Comparison of ENCODE assay signal across 30 cellular contexts in genomic region chr5:55223988-55224240, GRCh38. TPM values are rescaled to one million over a fixed set of nuclear protein-coding genes. Genes with fewer than 3 reads are reported as not detected.
DNase-seq lines count a peak whose midpoint lies in the region; ATAC-seq and TF ChIP-seq lines count a peak whose summit lies in the region.
"Had no signal": no experiment of that assay in that cellular context is flagged by ENCODE, and none has a peak within 500 bp of the region (broad histone marks: within the 10 kb centered on the region; RNA-seq: fewer than 3 reads in every experiment).

No MANE protein-coding gene starts in this region.

- H3K4me2 ChIP-seq in GM23338: peak overlapping the region; percentile 71
- H3K4me2 ChIP-seq: SK-N-SH had no signal

- POLR2A ChIA-PET in HEK293T (lab: Yijun Ruan, JAX): no interaction called here

- H3K4me1 ChIP-seq in CD4-positive, CD25-positive, alpha-beta regulatory T cell (ENCODE audit: control insufficient read depth, insufficient read depth, low read length, poor library complexity, severe bottlenecking): peaks cover 43% of the 10 kb centered on the region
- H3K4me1 ChIP-seq in GM23338 (ENCODE audit: insufficient read depth): peaks cover 27% of the 10 kb centered on the region
- peaks cover 7% of the 10 kb centered on the region for H3K4me1 ChIP-seq in endodermal cell (ENCODE audit: control insufficient read depth, insufficient read depth, low read length)

- 22 to 34% methylated on average over 3 of the region's 3 CpGs for WGBS in endodermal cell (ENCODE audit: insufficient coverage in 1 of 2, insufficient read length in 1 of 2), 2 experiments

- H3K27ac Mint-ChIP-seq in CD4-positive, CD25-positive, alpha-beta regulatory T cell: no peak overlapping the region
- H3K27ac Mint-ChIP-seq in GM23338 (no peak overlapping the region), endodermal cell (no peak overlapping the region), nephron (no peak overlapping the region)
- H3K27ac Mint-ChIP-seq: activated naive CD4-positive, alpha-beta T cell treated with anti-CD3 and anti-CD28 coated beads, Interleukin-2, amount 10 ng/mL, durations not matched to agents 7 days and 5 days; activated T-cell treated with anti-CD3 and anti-CD28 coated beads, Interleukin-2, amount 50 U/mL, for 24 hours; HFFc6; T-helper 1 cell treated with Interleukin-12 subunit alpha and Interleukin-12 subunit beta and Interleukin-4 antibody, amounts not matched to agents 30 μg/mL and 1 μg/mL, for 36 hours had no signal

- peaks cover 91% of the 10 kb centered on the region for H3K27me3 Mint-ChIP-seq in CD4-positive, CD25-positive, alpha-beta regulatory T cell
- H3K27me3 Mint-ChIP-seq in GM23338 (ENCODE audit: insufficient read depth, low read depth, poor library complexity) (peaks cover 95% of the 10 kb centered on the region), endodermal cell (ENCODE audit: insufficient read depth) (peaks cover 91% of the 10 kb centered on the region), nephron (ENCODE audit: low read depth) (peaks cover 95% of the 10 kb centered on the region)

- no peaks in the 10 kb centered on the region for H3K36me3 ChIP-seq in CD4-positive, CD25-positive, alpha-beta regulatory T cell (ENCODE audit: control insufficient read depth, insufficient read depth, low read length)
- H3K36me3 ChIP-seq in GM23338 (ENCODE audit: insufficient read depth) (no peaks in the 10 kb centered on the region), endodermal cell (ENCODE audit: control insufficient read depth, insufficient read depth, low read length) (no peaks in the 10 kb centered on the region)
- H3K36me3 ChIP-seq: ascending aorta, left lung, spleen had no signal

- no peak overlapping the region for H3K27ac ChIP-seq in CD4-positive, CD25-positive, alpha-beta regulatory T cell (ENCODE audit: insufficient read depth, low read length, poor library complexity, severe bottlenecking)
- H3K27ac ChIP-seq in GM23338 (ENCODE audit: low read depth): no peak overlapping the region
- no peak overlapping the region for H3K27ac ChIP-seq in endodermal cell (ENCODE audit: low read depth, low read length)
- H3K27ac ChIP-seq: ascending aorta, C4-2B, left lung, spleen had no signal

- H3F3A ChIP-seq in GM23338 (replicated peaks; ENCODE audit: low read depth): peaks cover 17% of the 10 kb centered on the region

- peak overlapping the region in 3 of 4 donors; percentile 56 to 64 (median 56) for H3K4me3 Mint-ChIP-seq in CD4-positive, CD25-positive, alpha-beta regulatory T cell
- peak overlapping the region; percentile 42; the same call in 2 of the 3 replicates for H3K4me3 Mint-ChIP-seq in GM23338
- H3K4me3 Mint-ChIP-seq in endodermal cell: peak overlapping the region; percentile 45
- H3K4me3 Mint-ChIP-seq in nephron: peak overlapping the region; percentile 47 to 63 (median 54)
- H3K4me3 Mint-ChIP-seq: activated naive CD4-positive, alpha-beta T cell treated with anti-CD3 and anti-CD28 coated beads, Interleukin-2, amount 10 ng/mL, durations not matched to agents 7 days and 5 days; activated T-cell treated with anti-CD3 and anti-CD28 coated beads, Interleukin-2, amount 50 U/mL, for 24 hours; HFFc6; T-helper 1 cell treated with Interleukin-12 subunit alpha and Interleukin-12 subunit beta and Interleukin-4 antibody, amounts not matched to agents 30 μg/mL and 1 μg/mL, for 36 hours had no signal

- H3K27me3 ChIP-seq in CD4-positive, CD25-positive, alpha-beta regulatory T cell (ENCODE audit: control insufficient read depth, insufficient read depth, low read length): peaks cover 61% of the 10 kb centered on the region
- H3K27me3 ChIP-seq in GM23338 (ENCODE audit: insufficient read depth): peaks cover 100% of the 10 kb centered on the region
- peaks cover 100% of the 10 kb centered on the region for H3K27me3 ChIP-seq in endodermal cell (ENCODE audit: control insufficient read depth, insufficient read depth, low read length, poor library complexity, severe bottlenecking)

- ATAC-seq in CD4-positive, CD25-positive, alpha-beta regulatory T cell (ENCODE audit: low read depth in 2 of 2): no peak
- no peak for ATAC-seq in GM23338
- no peak for ATAC-seq in HG03175 (IDR thresholded peaks at IDR 0.05; ENCODE audit: unreplicated experiment)
- ATAC-seq: GM12878, left lung, right cardiac atrium had no signal

- H3K9ac ChIP-seq in endodermal cell (ENCODE audit: extremely low read depth, low read length, poor library complexity, severe bottlenecking): no peak overlapping the region
- H3K9ac ChIP-seq: SK-N-SH had no signal

- no peaks in the 10 kb centered on the region for H3K79me2 ChIP-seq in GM23338 (replicated peaks; ENCODE audit: insufficient read depth)

- TF ChIP-seq CTCF in GM23338 (conservative IDR thresholded peaks at IDR 0.05; ENCODE audit: low read depth in 2 of 2) (no peak), endodermal cell (conservative IDR thresholded peaks at IDR 0.05) (no peak), nephron (IDR thresholded peaks at IDR 0.05; ENCODE audit: unreplicated experiment in 3 of 3) (no peak)

- no peaks in the 10 kb centered on the region for H3K9me2 ChIP-seq in GM23338 (ENCODE audit: insufficient read depth)
- H3K9me2 ChIP-seq: SK-N-SH had no signal

- H2AFZ ChIP-seq in GM23338: no peak overlapping the region; the same call in 1 of the 2 replicates

- peaks cover 40% of the 10 kb centered on the region for H4K20me1 ChIP-seq in GM23338 (replicated peaks; ENCODE audit: insufficient read depth)

- H3K36me3 Mint-ChIP-seq in CD4-positive, CD25-positive, alpha-beta regulatory T cell: no peaks in the 10 kb centered on the region
- no peaks in the 10 kb centered on the region for H3K36me3 Mint-ChIP-seq in GM23338 (ENCODE audit: low read depth)
- peaks cover 3% of the 10 kb centered on the region for H3K36me3 Mint-ChIP-seq in endodermal cell (ENCODE audit: low read depth)
- no peaks in the 10 kb centered on the region for H3K36me3 Mint-ChIP-seq in nephron (ENCODE audit: low read depth)

- peaks cover 0 to 7% (median 0%) of the 10 kb centered on the region in 7 donors for H3K9me3 Mint-ChIP-seq in CD4-positive, CD25-positive, alpha-beta regulatory T cell
- H3K9me3 Mint-ChIP-seq in GM23338: peaks cover 2% of the 10 kb centered on the region; the same call in 2 of the 3 replicates
- H3K9me3 Mint-ChIP-seq in endodermal cell: no peaks in the 10 kb centered on the region
- H3K9me3 Mint-ChIP-seq in nephron: no peaks in the 10 kb centered on the region
- H3K9me3 Mint-ChIP-seq: activated naive CD4-positive, alpha-beta T cell treated with anti-CD3 and anti-CD28 coated beads, Interleukin-2, amount 10 ng/mL, durations not matched to agents 7 days and 5 days; activated T-cell treated with anti-CD3 and anti-CD28 coated beads, Interleukin-2, amount 50 U/mL, for 24 hours; HFFc6; T-helper 1 cell treated with Interleukin-12 subunit alpha and Interleukin-12 subunit beta and Interleukin-4 antibody, amounts not matched to agents 30 μg/mL and 1 μg/mL, for 36 hours had no signal

- DNase-seq in CD4-positive, CD25-positive, alpha-beta regulatory T cell: no peak
- DNase-seq in GM23338 (ENCODE audit: low spot score) (peak; percentile 10), endodermal cell (no peak), SHP77 (lab: John Stamatoyannopoulos, UW) (no peak), D341Med (ENCODE audit: low spot score) (no peak), HEK293T (ENCODE audit: extremely low spot score) (no peak)
- DNase-seq: activated T-cell treated with anti-CD3 and anti-CD28 coated beads, Interleukin-2, amount 50 U/mL, for 24 hours; central memory CD4-positive, alpha-beta T cell; EL; HFFc6; hippocampal formation; left lung; NCI-H446 treated with DMSO at 0.1 percent for 48 hours; RPMI8226; spleen; stimulated activated CD4-positive, alpha-beta T cell treated with anti-CD3 and anti-CD28 coated beads, Interleukin-2, amount 100 ng/mL, for 48 hours had no signal

- H3K9me3 ChIP-seq in CD4-positive, CD25-positive, alpha-beta regulatory T cell (ENCODE audit: control insufficient read depth in 2 of 2, low read length in 2 of 2): no peaks in the 10 kb centered on the region
- H3K9me3 ChIP-seq in endodermal cell (ENCODE audit: control insufficient read depth, low read length): no peaks in the 10 kb centered on the region
- H3K9me3 ChIP-seq: ascending aorta, left lung, SK-N-SH, spleen had no signal

- CTCF ChIA-PET in HEK293T (lab: Yijun Ruan, JAX): no interaction called here

- H3K4me3 ChIP-seq in CD4-positive, CD25-positive, alpha-beta regulatory T cell (ENCODE audit: low read depth, low read length): no peak overlapping the region
- H3K4me3 ChIP-seq in GM23338: peak overlapping the region; percentile 47; the same call in 1 of the 2 replicates
- no peak overlapping the region for H3K4me3 ChIP-seq in endodermal cell (ENCODE audit: low read length)
- H3K4me3 ChIP-seq: ascending aorta, GM12878, left lung had no signal

- H3K4me1 Mint-ChIP-seq in CD4-positive, CD25-positive, alpha-beta regulatory T cell: peaks cover 5 to 52% (median 30%) of the 10 kb centered on the region in 4 donors
- H3K4me1 Mint-ChIP-seq in GM23338 (peaks cover 38% of the 10 kb centered on the region), endodermal cell (peaks cover 11% of the 10 kb centered on the region), nephron (peaks cover 24% of the 10 kb centered on the region)

TF ChIP-seq in HEK293T, 16 proteins besides CTCF, POLR2A, EP300 and RAD21 (continues in another document):
- no peak for TF ChIP-seq ARNT (IDR thresholded peaks at IDR 0.05)
- no peak for TF ChIP-seq SP1 (IDR thresholded peaks at IDR 0.05)
- TF ChIP-seq SUZ12 (IDR thresholded peaks at IDR 0.05): no peak
- no peak for TF ChIP-seq L3MBTL2 (conservative IDR thresholded peaks at IDR 0.05)
- TF ChIP-seq NFRKB (IDR thresholded peaks at IDR 0.05): no peak

RNA-seq across cellular contexts. Expression of gene MCIDAS, which starts 3.2 kb away (rescaled TPM):
- not detected for total RNA-seq in CD4-positive, CD25-positive, alpha-beta regulatory T cell
- not detected for polyA plus RNA-seq in CD4-positive, CD25-positive, alpha-beta regulatory T cell
- 0.12 TPM in 1 of 2 replicates, not detected in the other for total RNA-seq in GM23338 (2014; rRNA removed; shearing (Covaris generic))
- not detected in 2 replicates for polyA plus RNA-seq in GM23338 (2016; fragmentation: Nextera tagmentation; extraction: Ambion mirVana)
- 1 to 10 TPM in 1 of 2 donors, under 1 TPM in 1; 0.58 to 1.4 TPM for total RNA-seq in endodermal cell
- 0.32 TPM for polyA plus RNA-seq in endodermal cell (2013, experiment 1 of 2)
- not detected for polyA plus RNA-seq in endodermal cell (2013, experiment 2 of 2)
- total RNA-seq: ascending aorta, dermis microvascular lymphatic vessel endothelial cell, GM12878, HFFc6, left lung, mesenteric fat pad, right cardiac atrium, spleen, temporal lobe had no signal
- polyA plus RNA-seq: AG04450, GM12878, neural cell, right cardiac atrium, SK-N-SH, spleen had no signal

RNA-seq across cellular contexts. Expression of gene CCNO, which starts 9.5 kb away (rescaled TPM):
- total RNA-seq in CD4-positive, CD25-positive, alpha-beta regulatory T cell: not detected
- polyA plus RNA-seq in CD4-positive, CD25-positive, alpha-beta regulatory T cell: not detected
- not detected in 2 replicates for total RNA-seq in GM23338 (2014; rRNA removed; shearing (Covaris generic))
- polyA plus RNA-seq in GM23338 (2016; fragmentation: Nextera tagmentation; extraction: Ambion mirVana): 0.21 TPM in 1 of 2 replicates, not detected in the other
- total RNA-seq in endodermal cell: 1 to 10 TPM; 5.1 to 9.7 TPM
- 0.75 TPM for polyA plus RNA-seq in endodermal cell (2013, experiment 1 of 2)
- 0.83 TPM for polyA plus RNA-seq in endodermal cell (2013, experiment 2 of 2)
- total RNA-seq: dermis microvascular lymphatic vessel endothelial cell, GM12878, mesenteric fat pad, spleen, temporal lobe had no signal
- polyA plus RNA-seq: AG04450, SK-N-SH had no signal

RNA-seq across cellular contexts. Expression of gene CDC20B, which starts 50.9 kb away (rescaled TPM):
- not detected for total RNA-seq in CD4-positive, CD25-positive, alpha-beta regulatory T cell
- polyA plus RNA-seq in CD4-positive, CD25-positive, alpha-beta regulatory T cell: not detected
- not detected in 2 replicates for total RNA-seq in GM23338 (2014; rRNA removed; shearing (Covaris generic))
- polyA plus RNA-seq in GM23338 (2016; fragmentation: Nextera tagmentation; extraction: Ambion mirVana): not detected in 2 replicates
- total RNA-seq in endodermal cell: under 1 TPM; 0.13 to 0.20 TPM
- polyA plus RNA-seq in endodermal cell (2013, experiment 1 of 2): 0.21 TPM
- not detected for polyA plus RNA-seq in endodermal cell (2013, experiment 2 of 2)
- total RNA-seq: ascending aorta, dermis microvascular lymphatic vessel endothelial cell, GM12878, left lung, mesenteric fat pad, right cardiac atrium, spleen had no signal
- polyA plus RNA-seq: AG04450, neural cell, right cardiac atrium, spleen had no signal
